Comparison of ENCODE assay signal across 1 cellular context in the genomic region with DNA sequence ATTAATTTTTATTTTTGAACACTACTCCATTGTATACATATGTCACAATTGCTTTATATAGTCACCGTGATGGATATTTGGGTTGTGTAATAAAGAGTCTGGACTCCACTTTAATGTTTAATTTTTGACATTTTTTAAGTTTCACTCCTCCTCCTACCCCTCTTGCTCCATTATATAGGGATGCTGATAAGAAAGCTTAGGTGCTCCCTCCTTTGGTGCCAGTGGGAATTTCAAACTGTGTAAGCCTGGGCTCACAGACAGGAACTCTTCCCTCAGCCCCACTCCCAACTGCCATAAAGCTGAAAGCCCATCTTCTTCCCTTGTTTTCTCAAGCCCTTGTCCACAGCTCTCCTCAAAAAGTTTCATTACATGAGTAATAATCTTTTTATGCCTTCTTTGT.
TF ChIP-seq lines count a peak whose summit lies in the region.

No MANE protein-coding gene starts in this region.

TF ChIP-seq in H1, 55 proteins besides CTCF, POLR2A, EP300 and RAD21:
- TF ChIP-seq TCF12 (IDR thresholded peaks at IDR 0.05; ENCODE audit: low read depth, low read length): no peak
- no peak for TF ChIP-seq SIRT6 (IDR thresholded peaks at IDR 0.05; ENCODE audit: low read length)
- TF ChIP-seq TEAD4 (IDR thresholded peaks at IDR 0.05; ENCODE audit: low read depth, low read length): no peak
- no peak for TF ChIP-seq KDM5A (IDR thresholded peaks at IDR 0.05; ENCODE audit: low read length)
- TF ChIP-seq GTF2F1 (IDR thresholded peaks at IDR 0.05; ENCODE audit: borderline replicate concordance, low read depth, low read length): no peak
- TF ChIP-seq YY1 (IDR thresholded peaks at IDR 0.05; ENCODE audit: low read depth, low read length): no peak
- TF ChIP-seq ZNF274 (IDR thresholded peaks at IDR 0.05; ENCODE audit: borderline replicate concordance, extremely low read depth, low read length): no peak
- TF ChIP-seq NRF1 (IDR thresholded peaks at IDR 0.05; ENCODE audit: low read depth, low read length): no peak
- no peak for TF ChIP-seq SP2 (IDR thresholded peaks at IDR 0.05; ENCODE audit: low read length)
- TF ChIP-seq TAF7 (optimal IDR thresholded peaks at IDR 0.05; ENCODE audit: borderline replicate concordance, low read depth, low read length): no peak
- TF ChIP-seq ASH2L (IDR thresholded peaks at IDR 0.05; ENCODE audit: low read length): no peak
- TF ChIP-seq SIN3A (conservative IDR thresholded peaks at IDR 0.05 in 1 of 2, IDR thresholded peaks at IDR 0.05 in 1 of 2; ENCODE audit: low read depth in 1 of 2, low read length in 2 of 2): no peak
- TF ChIP-seq BACH1 (IDR thresholded peaks at IDR 0.05; ENCODE audit: low read length): no peak
- TF ChIP-seq SIX5 (IDR thresholded peaks at IDR 0.05; ENCODE audit: low read depth, low read length): no peak
- TF ChIP-seq TAF1 (IDR thresholded peaks at IDR 0.05; ENCODE audit: low read depth, low read length): no peak
- TF ChIP-seq, protein P1, sequence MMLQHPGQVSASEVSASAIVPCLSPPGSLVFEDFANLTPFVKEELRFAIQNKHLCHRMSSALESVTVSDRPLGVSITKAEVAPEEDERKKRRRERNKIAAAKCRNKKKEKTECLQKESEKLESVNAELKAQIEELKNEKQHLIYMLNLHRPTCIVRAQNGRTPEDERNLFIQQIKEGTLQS (IDR thresholded peaks at IDR 0.05; ENCODE audit: insufficient read depth, low read depth, low read length): no peak
- TF ChIP-seq, protein P2, sequence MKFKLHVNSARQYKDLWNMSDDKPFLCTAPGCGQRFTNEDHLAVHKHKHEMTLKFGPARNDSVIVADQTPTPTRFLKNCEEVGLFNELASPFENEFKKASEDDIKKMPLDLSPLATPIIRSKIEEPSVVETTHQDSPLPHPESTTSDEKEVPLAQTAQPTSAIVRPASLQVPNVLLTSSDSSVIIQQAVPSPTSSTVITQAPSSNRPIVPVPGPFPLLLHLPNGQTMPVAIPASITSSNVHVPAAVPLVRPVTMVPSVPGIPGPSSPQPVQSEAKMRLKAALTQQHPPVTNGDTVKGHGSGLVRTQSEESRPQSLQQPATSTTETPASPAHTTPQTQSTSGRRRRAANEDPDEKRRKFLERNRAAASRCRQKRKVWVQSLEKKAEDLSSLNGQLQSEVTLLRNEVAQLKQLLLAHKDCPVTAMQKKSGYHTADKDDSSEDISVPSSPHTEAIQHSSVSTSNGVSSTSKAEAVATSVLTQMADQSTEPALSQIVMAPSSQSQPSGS (IDR thresholded peaks at IDR 0.05; ENCODE audit: low read length): no peak
- TF ChIP-seq, protein P3, sequence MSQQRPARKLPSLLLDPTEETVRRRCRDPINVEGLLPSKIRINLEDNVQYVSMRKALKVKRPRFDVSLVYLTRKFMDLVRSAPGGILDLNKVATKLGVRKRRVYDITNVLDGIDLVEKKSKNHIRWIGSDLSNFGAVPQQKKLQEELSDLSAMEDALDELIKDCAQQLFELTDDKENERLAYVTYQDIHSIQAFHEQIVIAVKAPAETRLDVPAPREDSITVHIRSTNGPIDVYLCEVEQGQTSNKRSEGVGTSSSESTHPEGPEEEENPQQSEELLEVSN (IDR thresholded peaks at IDR 0.05): no peak
